In genomic region chr1:41122851-41123518, GRCh38 we compare ENCODE assay signal across 9 cellular contexts.
DNase-seq lines count a peak whose midpoint lies in the region; ATAC-seq and TF ChIP-seq lines count a peak whose summit lies in the region.
"Had no signal": no experiment of that assay in that cellular context is flagged by ENCODE, and none has a peak within 500 bp of the region (broad histone marks: within the 10 kb centered on the region; RNA-seq: fewer than 3 reads in every experiment).

No MANE protein-coding gene starts in this region.

- no peaks in the 10 kb centered on the region for H4K20me1 ChIP-seq in Loucy (ENCODE audit: insufficient read depth, low read length, poor library complexity, severe bottlenecking)
- H4K20me1 ChIP-seq: BLaER1 treated with 17β-estradiol and CSF1 and Interleukin-3, amounts not matched to agents 10 nM and 100 nM had no signal

- H3K4me1 Mint-ChIP-seq in WTC11, result no peaks in the 10 kb centered on the region
- H3K4me1 Mint-ChIP-seq in glutamatergic neuron (ENCODE audit: low read depth, unreplicated experiment), result no peaks in the 10 kb centered on the region

- no peak overlapping the region for H3K9ac ChIP-seq in Loucy (ENCODE audit: low read depth, low read length, poor library complexity, severe bottlenecking)
- H3K9ac ChIP-seq: BLaER1 treated with 17β-estradiol and CSF1 and Interleukin-3, amounts not matched to agents 10 nM and 100 nM had no signal

- POLR2A ChIA-PET in WTC11 (lab: Charles Lee), result no interaction called here

- peak; percentile 46 for DNase-seq in NCI-H2171 treated with DMSO at 0.1 percent for 48 hours (lab: John Stamatoyannopoulos, UW)
- DNase-seq in NCI-H2171 (lab: John Stamatoyannopoulos, UW), result no peak
- DNase-seq in WTC11 (ENCODE audit: low spot score), result peak; percentile 15
- DNase-seq in glutamatergic neuron, result peak; percentile 22
- DNase-seq in stomach, result peak; percentile 28
- DNase-seq in GM19240 (ENCODE audit: insufficient read length, low spot score), result no peak

- H3K36me3 ChIP-seq in Loucy (ENCODE audit: insufficient read depth, low read length) (peaks cover 25% of the 10 kb centered on the region; the same call in 1 of the 2 replicates), stomach (peaks cover 0 to 10% (median 2%) of the 10 kb centered on the region in 4 donors)

- H3K4me3 Mint-ChIP-seq in WTC11, result no peak overlapping the region
- H3K4me3 Mint-ChIP-seq in glutamatergic neuron (ENCODE audit: unreplicated experiment), result no peak overlapping the region

- H3K4me1 ChIP-seq in Loucy (ENCODE audit: insufficient read depth, low read length, poor library complexity, severe bottlenecking) (no peaks in the 10 kb centered on the region), stomach (peaks cover 0 to 15% (median 3%) of the 10 kb centered on the region in 4 donors)

- H3K27ac ChIP-seq in stomach, result no peak overlapping the region
- H3K27ac ChIP-seq: BLaER1 treated with 17β-estradiol and CSF1 and Interleukin-3, amounts not matched to agents 10 nM and 100 nM had no signal

- peaks cover 10% of the 10 kb centered on the region for H3K9me3 Mint-ChIP-seq in WTC11
- no peaks in the 10 kb centered on the region for H3K9me3 Mint-ChIP-seq in glutamatergic neuron (ENCODE audit: unreplicated experiment)

- ATAC-seq in WTC11, result peak; percentile 60
- no peak for ATAC-seq in GM18861 (IDR thresholded peaks at IDR 0.05; ENCODE audit: unreplicated experiment)

- no peaks in the 10 kb centered on the region for H3K9me3 ChIP-seq in Loucy (ENCODE audit: insufficient read depth, low read depth, low read length)
- H3K9me3 ChIP-seq in stomach, result no peaks in the 10 kb centered on the region
- H3K9me3 ChIP-seq: BLaER1 treated with 17β-estradiol and CSF1 and Interleukin-3, amounts not matched to agents 10 nM and 100 nM had no signal

- TF ChIP-seq EP300 in stomach (IDR thresholded peaks at IDR 0.05), result no peak

- intact Hi-C loops in stomach (cut with DNase I; ENCODE audit: low total_unique reads), result no loop called here

- CTCF ChIA-PET in WTC11 (lab: Charles Lee), result interaction anchor here (1.0 kb wide), 2 partner anchors 22 to 23 kb away, joined by 3 to 4 read pairs; no protein-coding TSS in a partner anchor

- no peak overlapping the region for H3K27ac Mint-ChIP-seq in WTC11
- no peak overlapping the region for H3K27ac Mint-ChIP-seq in glutamatergic neuron (ENCODE audit: unreplicated experiment)

- H2AFZ ChIP-seq in Loucy (ENCODE audit: low read length), result no peak overlapping the region

- H3K36me3 Mint-ChIP-seq in WTC11, result peaks cover 5% of the 10 kb centered on the region
- no peaks in the 10 kb centered on the region for H3K36me3 Mint-ChIP-seq in glutamatergic neuron (ENCODE audit: unreplicated experiment)

- H3K4me3 ChIP-seq in Loucy (ENCODE audit: low read length, poor library complexity, severe bottlenecking) (no peak overlapping the region), stomach (no peak overlapping the region)
- H3K4me3 ChIP-seq: BLaER1 treated with 17β-estradiol and CSF1 and Interleukin-3, amounts not matched to agents 10 nM and 100 nM had no signal

- peak; percentile 68 for TF ChIP-seq CTCF in Loucy (conservative IDR thresholded peaks at IDR 0.05; ENCODE audit: low read length)
- TF ChIP-seq CTCF in WTC11 (IDR thresholded peaks at IDR 0.05), result no peak
- peak; percentile 74 for TF ChIP-seq CTCF in glutamatergic neuron (IDR thresholded peaks at IDR 0.05; ENCODE audit: partially characterized antibody, unreplicated experiment)
- peak in 5 of 7 experiments; percentile 23 to 54 (median 39) for TF ChIP-seq CTCF in stomach (IDR thresholded peaks at IDR 0.05)

- no peaks in the 10 kb centered on the region for H3K27me3 ChIP-seq in Loucy (ENCODE audit: insufficient read depth, low read length, poor library complexity, severe bottlenecking)
- H3K27me3 ChIP-seq in stomach, result no peaks in the 10 kb centered on the region
- H3K27me3 ChIP-seq: BLaER1 treated with 17β-estradiol and CSF1 and Interleukin-3, amounts not matched to agents 10 nM and 100 nM had no signal

- 72 to 76% (median 74%) methylated on average over 7 to 8 of the region's 8 CpGs for WGBS in stomach, 5 donors

- H3K9me2 ChIP-seq in Loucy (replicated peaks; ENCODE audit: low read depth, low read length), result no peaks in the 10 kb centered on the region

- H3F3A ChIP-seq in Loucy (ENCODE audit: low read depth), result no peaks in the 10 kb centered on the region

- no peaks in the 10 kb centered on the region for H3K79me2 ChIP-seq in Loucy (ENCODE audit: insufficient read depth, low read length)

- TF ChIP-seq POLR2A in stomach (IDR thresholded peaks at IDR 0.05), result no peak

- no peaks in the 10 kb centered on the region for H3K27me3 Mint-ChIP-seq in WTC11 (ENCODE audit: low read depth)
- no peaks in the 10 kb centered on the region for H3K27me3 Mint-ChIP-seq in glutamatergic neuron (ENCODE audit: unreplicated experiment)

- no peak overlapping the region for H3K4me2 ChIP-seq in Loucy (ENCODE audit: low read depth, low read length, poor library complexity, severe bottlenecking)

TF ChIP-seq in WTC11, 78 proteins besides CTCF, POLR2A, EP300 and RAD21 (continues in another document):
- TF ChIP-seq OVOL2 (CRISPR knock-in tag; IDR thresholded peaks at IDR 0.05; ENCODE audit: borderline replicate concordance), result no peak
- no peak for TF ChIP-seq MYBL2 (CRISPR knock-in tag; IDR thresholded peaks at IDR 0.05)
- TF ChIP-seq SP1 (CRISPR knock-in tag; conservative IDR thresholded peaks at IDR 0.05), result no peak
- no peak for TF ChIP-seq AFF4 (CRISPR knock-in tag; IDR thresholded peaks at IDR 0.05; ENCODE audit: borderline replicate concordance)
- TF ChIP-seq ZNF138 (CRISPR knock-in tag; conservative IDR thresholded peaks at IDR 0.05), result no peak
- no peak for TF ChIP-seq TP53 (CRISPR knock-in tag; IDR thresholded peaks at IDR 0.05)
- TF ChIP-seq JAZF1 (CRISPR knock-in tag; IDR thresholded peaks at IDR 0.05), result no peak
- no peak for TF ChIP-seq NR1H2 (CRISPR knock-in tag; IDR thresholded peaks at IDR 0.05)
- TF ChIP-seq CDX4 (CRISPR knock-in tag; IDR thresholded peaks at IDR 0.05; ENCODE audit: borderline replicate concordance), result no peak
- no peak for TF ChIP-seq NR3C1 (CRISPR knock-in tag; conservative IDR thresholded peaks at IDR 0.05; ENCODE audit: low read depth)
- TF ChIP-seq HMGA2 (CRISPR knock-in tag; IDR thresholded peaks at IDR 0.05), result no peak
- no peak for TF ChIP-seq E2F4 (CRISPR knock-in tag; IDR thresholded peaks at IDR 0.05; ENCODE audit: borderline replicate concordance, low read depth)
- TF ChIP-seq ATF1 (CRISPR knock-in tag; IDR thresholded peaks at IDR 0.05), result no peak
- TF ChIP-seq ETV6 (CRISPR knock-in tag; IDR thresholded peaks at IDR 0.05), result no peak
- no peak for TF ChIP-seq HMGXB4 (CRISPR knock-in tag; IDR thresholded peaks at IDR 0.05)

Comparison
In these comparisons a context has a peak if more than half of its experiments do, and no peak if none do; other contexts are left out.
1. DNase-seq: peak in NCI-H2171 treated with DMSO at 0.1 percent for 48 hours (single experiment), WTC11 (single experiment), glutamatergic neuron (single experiment) and stomach (single experiment); none in NCI-H2171 (single experiment) and GM19240 (single experiment).